8 cellular contexts compared by ENCODE assay signal in the genomic region with DNA sequence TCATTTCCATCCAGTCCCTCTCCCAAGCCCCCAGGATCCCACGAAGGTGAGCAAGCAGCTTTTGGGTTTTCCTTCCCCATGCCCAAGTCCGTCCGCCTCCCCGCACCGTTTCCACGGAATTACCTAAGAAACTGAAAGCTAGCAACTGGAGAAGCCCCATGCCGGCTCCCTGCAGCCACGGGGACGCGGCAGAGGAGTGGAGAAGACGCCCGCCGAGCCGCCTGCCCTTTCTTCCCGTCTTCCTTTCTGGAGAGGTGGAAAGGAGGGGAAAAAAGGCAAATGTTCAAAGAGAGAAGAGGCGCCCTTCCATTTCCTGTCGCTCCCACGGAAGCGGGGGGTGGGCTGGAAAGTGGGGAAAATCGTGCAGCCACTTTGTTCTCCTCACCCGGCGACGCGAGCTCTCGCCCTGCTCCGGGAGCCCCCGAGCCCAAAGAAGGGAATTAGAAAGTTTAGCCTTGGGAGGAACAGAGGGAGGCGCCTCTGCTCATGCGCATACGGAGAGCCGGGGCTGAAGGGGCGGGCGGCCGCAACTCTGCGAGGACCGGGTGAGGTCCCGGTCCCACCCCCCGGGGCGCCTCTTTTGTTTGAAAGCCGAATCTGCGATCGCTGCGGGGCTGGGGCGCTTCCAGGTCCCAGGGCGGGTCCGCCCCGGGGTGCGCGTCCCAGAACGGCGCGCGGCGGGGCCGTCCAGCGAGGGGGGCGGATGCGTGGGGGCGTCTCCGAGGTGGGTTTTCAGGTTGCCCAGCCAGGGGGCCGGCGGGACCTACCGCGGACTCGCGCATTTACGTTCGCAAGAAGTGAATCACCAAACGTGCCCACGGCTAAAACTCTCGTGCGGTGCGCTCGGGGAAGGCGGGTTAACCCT. TPM values are rescaled to one million over a fixed set of nuclear protein-coding genes. Genes with fewer than 3 reads are reported as not detected.
DNase-seq lines count a peak whose midpoint lies in the region; ATAC-seq and TF ChIP-seq lines count a peak whose summit lies in the region.

A gene (minus strand): TSS at position 436 of the 865 bp plus-strand sequence. CDS start 276 bp downstream, at position 160.

- peak within 1 kb of the TSS; percentile 90 for H2BK15ac ChIP-seq in mesenchymal stem cell (ENCODE audit: low read depth, poor library complexity, severe bottlenecking)

- H3K4me1 Mint-ChIP-seq in CD4-positive, CD25-positive, alpha-beta regulatory T cell: peaks cover 0 to 22% (median 6%) of the 10 kb centered on the region in 4 donors
- H3K4me1 Mint-ChIP-seq in T-helper 17 cell: peaks cover 19% of the 10 kb centered on the region
- peaks cover 45% of the 10 kb centered on the region for H3K4me1 Mint-ChIP-seq in endothelial cell (ENCODE audit: unreplicated experiment)

- WGBS in mesenchymal stem cell: under 1% methylated on average over 69 of the region's 75 CpGs
- 1% methylated on average over 75 of the region's 75 CpGs for WGBS in thymus

- H3K4me3 Mint-ChIP-seq in CD4-positive, CD25-positive, alpha-beta regulatory T cell: peak within 1 kb of the TSS in 3 of 4 donors; percentile 35 to 70 (median 64)
- H3K4me3 Mint-ChIP-seq in T-helper 17 cell (peak within 1 kb of the TSS; percentile 87), endothelial cell (ENCODE audit: unreplicated experiment) (peak within 1 kb of the TSS; percentile 95)

- peak within 1 kb of the TSS; percentile 94 for H4K91ac ChIP-seq in mesenchymal stem cell (ENCODE audit: low read length)

- peak within 1 kb of the TSS; percentile 96 for H2BK5ac ChIP-seq in mesenchymal stem cell (ENCODE audit: low read depth, low read length, poor library complexity, severe bottlenecking)

- no peaks in the 10 kb centered on the region for H3K9me3 ChIP-seq in CD4-positive, CD25-positive, alpha-beta regulatory T cell (ENCODE audit: control insufficient read depth in 2 of 2, low read length in 2 of 2)
- no peaks in the 10 kb centered on the region for H3K9me3 ChIP-seq in T-helper 17 cell (ENCODE audit: control insufficient read depth, low read length, poor library complexity, severe bottlenecking)
- no peaks in the 10 kb centered on the region for H3K9me3 ChIP-seq in mesenchymal stem cell (ENCODE audit: control insufficient read depth, low read length)
- peaks cover 1% of the 10 kb centered on the region for H3K9me3 ChIP-seq in thymus (ENCODE audit: control insufficient read depth)

- H3K79me1 ChIP-seq in mesenchymal stem cell (replicated peaks; ENCODE audit: low read length, poor library complexity, severe bottlenecking): peaks cover 4% of the 10 kb centered on the region

- H3K23ac ChIP-seq in mesenchymal stem cell (ENCODE audit: low read length in 2 of 2): peak within 1 kb of the TSS; percentile 64 to 66

- peak within 1 kb of the TSS; percentile 68 to 98 for H3K14ac ChIP-seq in mesenchymal stem cell (ENCODE audit: low read length in 2 of 2)

- H2BK120ac ChIP-seq in mesenchymal stem cell (ENCODE audit: low read depth, low read length): peak within 1 kb of the TSS; percentile 97

- H3K9ac ChIP-seq in mesenchymal stem cell (ENCODE audit: low read length): peak within 1 kb of the TSS; percentile 92

- peaks cover 25% of the 10 kb centered on the region for H3K27me3 ChIP-seq in CD4-positive, CD25-positive, alpha-beta regulatory T cell (ENCODE audit: control insufficient read depth, insufficient read depth, low read length)
- no peaks in the 10 kb centered on the region for H3K27me3 ChIP-seq in mesenchymal stem cell (ENCODE audit: control insufficient read depth in 1 of 2, insufficient read depth in 1 of 2, low read length in 2 of 2)
- peaks cover 35% of the 10 kb centered on the region for H3K27me3 ChIP-seq in thymus (ENCODE audit: control insufficient read depth, insufficient read depth)

- H3K27me3 Mint-ChIP-seq in CD4-positive, CD25-positive, alpha-beta regulatory T cell: peaks cover 65% of the 10 kb centered on the region
- H3K27me3 Mint-ChIP-seq in T-helper 17 cell (peaks cover 64% of the 10 kb centered on the region), endothelial cell (ENCODE audit: unreplicated experiment) (peaks cover 17% of the 10 kb centered on the region)

- H3K18ac ChIP-seq in mesenchymal stem cell (ENCODE audit: low read depth in 1 of 2, low read length in 2 of 2): peak within 1 kb of the TSS; percentile 97 to 98

- peaks cover 17% of the 10 kb centered on the region for H3K4me1 ChIP-seq in CD4-positive, CD25-positive, alpha-beta regulatory T cell (ENCODE audit: control insufficient read depth, insufficient read depth, low read length, poor library complexity, severe bottlenecking)
- H3K4me1 ChIP-seq in mesenchymal stem cell (ENCODE audit: control insufficient read depth, insufficient read depth, low read depth, low read length) (peaks cover 13% of the 10 kb centered on the region), thymus (ENCODE audit: control insufficient read depth, insufficient read depth, low read length) (peaks cover 9% of the 10 kb centered on the region)

- H3K4ac ChIP-seq in mesenchymal stem cell (ENCODE audit: low read depth in 1 of 2, low read length in 2 of 2): peak within 1 kb of the TSS; percentile 96 to 97

- DNase-seq in CD4-positive, CD25-positive, alpha-beta regulatory T cell: no peak
- DNase-seq in HT-29 (ENCODE audit: low spot score): peak; percentile 50
- DNase-seq in T-helper 17 cell: no peak
- DNase-seq in endothelial cell (ENCODE audit: low spot score): peak; percentile 78
- peak; percentile 84 for DNase-seq in mesenchymal stem cell
- no peak for DNase-seq in SIG-M5 treated with dmso at 0.1 percent for 504 hours (lab: John Stamatoyannopoulos, UW; ENCODE audit: unreplicated experiment)

- H3K27ac Mint-ChIP-seq in CD4-positive, CD25-positive, alpha-beta regulatory T cell: no peak within 1 kb of the TSS
- H3K27ac Mint-ChIP-seq in T-helper 17 cell (no peak within 1 kb of the TSS), endothelial cell (ENCODE audit: unreplicated experiment) (peak within 1 kb of the TSS; percentile 82)

- H4K8ac ChIP-seq in mesenchymal stem cell (ENCODE audit: low read length): peak within 1 kb of the TSS; percentile 95

- peaks cover 0 to 2% (median 0%) of the 10 kb centered on the region in 7 donors for H3K9me3 Mint-ChIP-seq in CD4-positive, CD25-positive, alpha-beta regulatory T cell
- H3K9me3 Mint-ChIP-seq in endothelial cell (ENCODE audit: unreplicated experiment): no peaks in the 10 kb centered on the region

- H3K36me3 Mint-ChIP-seq in CD4-positive, CD25-positive, alpha-beta regulatory T cell: no peaks in the 10 kb centered on the region
- H3K36me3 Mint-ChIP-seq in T-helper 17 cell (ENCODE audit: low read depth): peaks cover 10% of the 10 kb centered on the region
- peaks cover 8% of the 10 kb centered on the region for H3K36me3 Mint-ChIP-seq in endothelial cell (ENCODE audit: low read depth, unreplicated experiment)

- ATAC-seq in CD4-positive, CD25-positive, alpha-beta regulatory T cell (ENCODE audit: low read depth in 2 of 2): no peak
- no peak for ATAC-seq in T-helper 17 cell
- no peak for ATAC-seq in HG02840 (IDR thresholded peaks at IDR 0.05; ENCODE audit: low FRiP score, unreplicated experiment)

- H2AFZ ChIP-seq in mesenchymal stem cell (ENCODE audit: low read depth, low read length): no peak within 1 kb of the TSS

- no peak within 1 kb of the TSS for H3K27ac ChIP-seq in CD4-positive, CD25-positive, alpha-beta regulatory T cell (ENCODE audit: insufficient read depth, low read length, poor library complexity, severe bottlenecking)
- H3K27ac ChIP-seq in mesenchymal stem cell (ENCODE audit: low read length, poor library complexity, severe bottlenecking) (peak within 1 kb of the TSS; percentile 99), thymus (ENCODE audit: low read depth) (peak within 1 kb of the TSS; percentile 68)

- H3K36me3 ChIP-seq in CD4-positive, CD25-positive, alpha-beta regulatory T cell (ENCODE audit: control insufficient read depth, insufficient read depth, low read length): no peaks in the 10 kb centered on the region
- peaks cover 12 to 32% of the 10 kb centered on the region in 2 experiments for H3K36me3 ChIP-seq in mesenchymal stem cell (ENCODE audit: control insufficient read depth in 1 of 2, insufficient read depth in 2 of 2, low read depth in 1 of 2, low read length in 2 of 2)
- H3K36me3 ChIP-seq in thymus (ENCODE audit: control insufficient read depth, insufficient read depth): no peaks in the 10 kb centered on the region

- no peak within 1 kb of the TSS for H3K4me3 ChIP-seq in CD4-positive, CD25-positive, alpha-beta regulatory T cell (ENCODE audit: low read depth, low read length)
- H3K4me3 ChIP-seq in mesenchymal stem cell (ENCODE audit: insufficient read depth in 1 of 2, low read depth in 1 of 2, low read length in 2 of 2): peak within 1 kb of the TSS; percentile 87 to 94
- H3K4me3 ChIP-seq in thymus (ENCODE audit: low read length): peak within 1 kb of the TSS; percentile 48

- peak within 1 kb of the TSS; percentile 61 for H3K4me2 ChIP-seq in mesenchymal stem cell (ENCODE audit: low read length, poor library complexity, severe bottlenecking)

- H2BK12ac ChIP-seq in mesenchymal stem cell (ENCODE audit: low read length in 2 of 2): peak within 1 kb of the TSS; percentile 79 to 95

- H2AK5ac ChIP-seq in mesenchymal stem cell (ENCODE audit: low read length, severe bottlenecking): peak within 1 kb of the TSS; percentile 91

- TF ChIP-seq CTCF in endothelial cell (IDR thresholded peaks at IDR 0.05; ENCODE audit: unreplicated experiment): no peak

RNA-seq across cellular contexts. Expression of the gene that starts here (rescaled TPM):
- 0.52 TPM for total RNA-seq in CD4-positive, CD25-positive, alpha-beta regulatory T cell
- under 1 TPM in 3 of 4 donors, not detected in 1; 0.24 to 0.82 (median 0.73) TPM for polyA plus RNA-seq in CD4-positive, CD25-positive, alpha-beta regulatory T cell
- 29.4 and 46.6 TPM in 2 replicates for total RNA-seq in HT-29 (2014; rRNA removed; shearing (Covaris generic))
- total RNA-seq in T-helper 17 cell (not detected), endothelial cell (ENCODE audit: unreplicated experiment) (453 TPM)
- 509 TPM for polyA plus RNA-seq in mesenchymal stem cell (2013, experiment 1 of 2)
- 467 TPM for polyA plus RNA-seq in mesenchymal stem cell (2013, experiment 2 of 2)
- 251 TPM for polyA plus RNA-seq in thymus

Comparison
In these comparisons a context has a peak if more than half of its experiments do, and no peak if none do; other contexts are left out.
1. RNA of the gene that starts here (total RNA-seq): 453 TPM in endothelial cell (single experiment) and 29.4 to 46.6 TPM in HT-29; 0.52 TPM in CD4-positive, CD25-positive, alpha-beta regulatory T cell (single experiment) and not detected in T-helper 17 cell; every median in the first group is over 10 times any median in the second.
2. RNA of the gene that starts here (polyA plus RNA-seq): 251 TPM in thymus (single experiment); 0.24 to 0.82 TPM in CD4-positive, CD25-positive, alpha-beta regulatory T cell; every median in the first group is over 100 times any median in the second.
3. DNase-seq: peak in HT-29 (single experiment), endothelial cell (single experiment) and mesenchymal stem cell (single experiment); none in CD4-positive, CD25-positive, alpha-beta regulatory T cell (0 of 3), T-helper 17 cell (0 of 3) and SIG-M5 treated with dmso at 0.1 percent for 504 hours (single experiment).
4. Peak in every context shown above with its lines, with median percentiles within 50 percentile points of each other: H3K4me3 Mint-ChIP-seq.